In genomic region chr6:30100585-30101422, GRCh38 we compare ENCODE assay signal across 8 cellular contexts. TPM values are rescaled to one million over a fixed set of nuclear protein-coding genes. Genes with fewer than 3 reads are reported as not detected.
DNase-seq lines count a peak whose midpoint lies in the region; ATAC-seq and TF ChIP-seq lines count a peak whose summit lies in the region.

No MANE protein-coding gene starts in this region.

- intact Hi-C loops in colonic mucosa (cut with DNase I), result loop anchor here (5.0 kb wide), 3 partner anchors 34 to 111 kb away; partner anchors contain the start of genes PPP1R11 and TRIM26

- peak overlapping the region; percentile 29 to 51 (median 45) for H3K4me3 ChIP-seq in Peyer's patch
- peak overlapping the region; percentile 23 for H3K4me3 ChIP-seq in colonic mucosa
- H3K4me3 ChIP-seq in mesodermal cell (ENCODE audit: extremely low read depth, insufficient read depth, low read length, poor library complexity, severe bottlenecking), result peak overlapping the region; percentile 21
- H3K4me3 ChIP-seq in upper lobe of left lung, result peak overlapping the region; percentile 2 to 51 (median 38)

- WGBS in mesodermal cell (ENCODE audit: insufficient coverage in 2 of 2), 2 experiments, result 2 to 7% methylated on average over 21 to 33 of the region's 46 CpGs
- 2 to 5% methylated on average over 26 to 34 of the region's 46 CpGs for WGBS in upper lobe of left lung, 2 donors

- ATAC-seq in upper lobe of left lung (ENCODE audit: low FRiP score in 2 of 2), result peak; percentile 31 to 56
- ATAC-seq in GM18519 (IDR thresholded peaks at IDR 0.05; ENCODE audit: low FRiP score, unreplicated experiment), result no peak

- H3K27ac ChIP-seq in Peyer's patch (peak overlapping the region in 3 of 4 donors; percentile 24 to 89 (median 33)), colonic mucosa (peak overlapping the region; percentile 80), mesodermal cell (ENCODE audit: low read depth, low read length, severe bottlenecking) (no peak overlapping the region), upper lobe of left lung (peak overlapping the region in 2 of 4 donors; percentile 9 to 80)

- no peak for TF ChIP-seq EP300 in upper lobe of left lung (IDR thresholded peaks at IDR 0.05)

- H3K36me3 ChIP-seq in Peyer's patch (no peaks in the 10 kb centered on the region), colonic mucosa (no peaks in the 10 kb centered on the region), mesodermal cell (ENCODE audit: control insufficient read depth, insufficient read depth, low read length) (no peaks in the 10 kb centered on the region), upper lobe of left lung (no peaks in the 10 kb centered on the region)

- H3K9ac ChIP-seq in colonic mucosa (ENCODE audit: low read depth in 2 of 2, low read length in 2 of 2), result peak overlapping the region; percentile 28 to 85

- no peaks in the 10 kb centered on the region for H3K27me3 ChIP-seq in Peyer's patch
- no peaks in the 10 kb centered on the region for H3K27me3 ChIP-seq in colonic mucosa
- H3K27me3 ChIP-seq in upper lobe of left lung, result peaks cover 0 to 11% (median 2%) of the 10 kb centered on the region in 4 donors

- TF ChIP-seq CTCF in Peyer's patch (IDR thresholded peaks at IDR 0.05), result peak in 2 of 6 experiments; percentile 29 to 45
- no peak for TF ChIP-seq CTCF in colonic mucosa (IDR thresholded peaks at IDR 0.05)
- peak in 2 of 6 experiments; percentile 5 to 12 for TF ChIP-seq CTCF in upper lobe of left lung (IDR thresholded peaks at IDR 0.05)

- H3K4me1 ChIP-seq in Peyer's patch (peaks cover 0 to 41% (median 14%) of the 10 kb centered on the region in 4 donors), colonic mucosa (peaks cover 12% of the 10 kb centered on the region), mesodermal cell (ENCODE audit: control insufficient read depth, insufficient read depth, low read length, poor library complexity, severe bottlenecking) (peaks cover 5% of the 10 kb centered on the region), upper lobe of left lung (peaks cover 26 to 36% (median 30%) of the 10 kb centered on the region in 4 donors)

- H3K9me3 ChIP-seq in Peyer's patch (no peaks in the 10 kb centered on the region), colonic mucosa (no peaks in the 10 kb centered on the region), mesodermal cell (ENCODE audit: control insufficient read depth, low read length) (no peaks in the 10 kb centered on the region), upper lobe of left lung (no peaks in the 10 kb centered on the region)

- TF ChIP-seq POLR2A in Peyer's patch (IDR thresholded peaks at IDR 0.05), result peak; percentile 43 to 57
- peak in 1 of 4 donors; percentile 34 for TF ChIP-seq POLR2A in upper lobe of left lung (IDR thresholded peaks at IDR 0.05)

- DNase-seq in GDM1 (lab: John Stamatoyannopoulos, UW), result peak; percentile 27
- DNase-seq in Peyer's patch, result peak in 2 of 3 donors; percentile 84 to 88
- DNase-seq in colonic mucosa, result peak; percentile 84
- DNase-seq in upper lobe of left lung, result peak; percentile 63 to 90
- no peak for DNase-seq in NCI-H345 treated with DMSO at 0.1 percent for 48 hours (lab: John Stamatoyannopoulos, UW; ENCODE audit: unreplicated experiment)
- DNase-seq in globus pallidus (ENCODE audit: low spot score), result no peak

RNA-seq across cellular contexts. Expression of gene TRIM31, which starts 12.1 kb away (rescaled TPM):
- 10 to 100 TPM in 3 of 4 donors, 1 to 10 TPM in 1; 9.9 to 56.9 (median 42.0) TPM for total RNA-seq in Peyer's patch
- 10 to 100 TPM; 44.4 to 51.2 TPM for total RNA-seq in colonic mucosa
- polyA plus RNA-seq in mesodermal cell (2013, experiment 1 of 2), result not detected
- polyA plus RNA-seq in mesodermal cell (2013, experiment 2 of 2), result not detected
- total RNA-seq in upper lobe of left lung, result under 1 TPM in 2 of 6 donors, not detected in 4; 0.17 to 0.79 TPM

RNA-seq across cellular contexts. Expression of gene RNF39, which starts 25.2 kb away (rescaled TPM):
- total RNA-seq in Peyer's patch, result under 1 TPM in 1 of 4 donors, not detected in 3; 0.80 TPM
- total RNA-seq in colonic mucosa, result 1 to 10 TPM in 1 of 2 donors, under 1 TPM in 1; 0.93 to 1.6 TPM
- not detected for polyA plus RNA-seq in mesodermal cell (2013, experiment 1 of 2)
- polyA plus RNA-seq in mesodermal cell (2013, experiment 2 of 2), result 0.15 TPM
- 1 to 10 TPM; 2.0 to 4.2 (median 2.8) TPM for total RNA-seq in upper lobe of left lung

RNA-seq across cellular contexts. Expression of gene PPP1R11, which starts 33.8 kb away (rescaled TPM):
- total RNA-seq in Peyer's patch, result 10 to 100 TPM; 44.6 to 75.7 (median 58.6) TPM
- total RNA-seq in colonic mucosa, result 10 to 100 TPM; 77.9 to 87.1 TPM
- 44.3 TPM for polyA plus RNA-seq in mesodermal cell (2013, experiment 1 of 2)
- 39.4 TPM for polyA plus RNA-seq in mesodermal cell (2013, experiment 2 of 2)
- 10 to 100 TPM; 31.4 to 66.1 (median 42.7) TPM for total RNA-seq in upper lobe of left lung

RNA-seq across cellular contexts. Expression of gene TRIM40, which starts 35.1 kb away (rescaled TPM):
- total RNA-seq in Peyer's patch, result 10 to 100 TPM in 3 of 4 donors, not detected in 1; 10.9 to 13.7 (median 12.7) TPM
- total RNA-seq in colonic mucosa, result 10 to 100 TPM; 10.7 to 17.0 TPM
- not detected for polyA plus RNA-seq in mesodermal cell (2013, experiment 1 of 2)
- polyA plus RNA-seq in mesodermal cell (2013, experiment 2 of 2), result not detected
- total RNA-seq in upper lobe of left lung, result not detected

RNA-seq across cellular contexts. Expression of gene POLR1H, which starts 39.7 kb away (rescaled TPM):
- total RNA-seq in Peyer's patch, result 10 to 100 TPM; 22.8 to 33.8 (median 27.5) TPM
- total RNA-seq in colonic mucosa, result 10 to 100 TPM; 33.2 to 38.4 TPM
- 37.2 TPM for polyA plus RNA-seq in mesodermal cell (2013, experiment 1 of 2)
- 29.6 TPM for polyA plus RNA-seq in mesodermal cell (2013, experiment 2 of 2)
- total RNA-seq in upper lobe of left lung, result 10 to 100 TPM; 14.9 to 23.6 (median 19.7) TPM

Comparison
In these comparisons a context has a peak if more than half of its experiments do, and no peak if none do; other contexts are left out.
1. DNase-seq: peak in GDM1 (single experiment), Peyer's patch (2 of 3), colonic mucosa (single experiment) and upper lobe of left lung (2 of 2); none in NCI-H345 treated with DMSO at 0.1 percent for 48 hours (single experiment) and globus pallidus (single experiment).
2. RNA of gene TRIM31, which starts 12.1 kb away (total RNA-seq): 44.4 to 51.2 TPM in colonic mucosa and 9.9 to 56.9 TPM in Peyer's patch; 0.17 to 0.79 TPM in upper lobe of left lung; every median in the first group is over 4 times any median in the second.
3. Peak in every context shown above with its lines, with median percentiles within 50 percentile points of each other: H3K4me3 ChIP-seq.